15 cellular contexts compared by ENCODE assay signal in the genomic region with DNA sequence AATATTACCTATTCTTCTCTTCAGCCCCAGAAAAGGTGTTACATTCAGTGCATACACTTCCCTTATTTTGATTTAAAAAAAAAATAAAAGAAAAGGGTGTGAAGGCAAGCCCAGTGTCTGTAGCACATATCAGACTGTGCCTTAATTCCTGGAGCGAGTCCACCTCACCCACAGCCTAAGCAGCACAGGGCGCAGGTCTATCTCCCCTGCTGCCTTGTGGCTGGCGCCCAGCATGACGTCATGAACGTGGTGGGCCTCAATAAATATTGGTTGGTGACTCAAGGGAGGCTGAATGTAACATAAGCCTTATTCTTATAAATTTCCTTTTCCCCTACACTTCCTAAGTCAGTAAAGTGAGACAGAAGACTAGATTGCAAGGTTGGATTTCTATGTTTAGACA. TPM values are rescaled to one million over a fixed set of nuclear protein-coding genes. Genes with fewer than 3 reads are reported as not detected.
DNase-seq lines count a peak whose midpoint lies in the region; ATAC-seq, FAIRE-seq and TF ChIP-seq lines count a peak whose summit lies in the region.
"Had no signal": no experiment of that assay in that cellular context is flagged by ENCODE, and none has a peak within 500 bp of the region (broad histone marks: within the 10 kb centered on the region; RNA-seq: fewer than 3 reads in every experiment).

No MANE protein-coding gene starts in this region.

- H4K91ac ChIP-seq in neuronal stem cell (ENCODE audit: low read depth, low read length, poor library complexity) = no peak overlapping the region

- H3K14ac ChIP-seq in neuronal stem cell (ENCODE audit: low read length) = no peak overlapping the region

- H3K4me1 Mint-ChIP-seq in activated CD8-positive, alpha-beta memory T cell treated with anti-CD3 and anti-CD28 coated beads, Interleukin-2, amount 10 ng/mL, durations not matched to agents 7 days and 5 days = peaks cover 77% of the 10 kb centered on the region
- H3K4me1 Mint-ChIP-seq in effector memory CD8-positive, alpha-beta T cell (ENCODE audit: low read depth in 2 of 2) = peaks cover 50 to 52% of the 10 kb centered on the region in 2 donors

- H3K27me3 ChIP-seq in A673 (replicated peaks; ENCODE audit: insufficient read depth, low read depth, low read length, poor library complexity) (no peaks in the 10 kb centered on the region), neuronal stem cell (ENCODE audit: control insufficient read depth in 3 of 3, insufficient read depth in 3 of 3, low read depth in 1 of 3, low read length in 3 of 3) (no peaks in the 10 kb centered on the region), testis (no peaks in the 10 kb centered on the region)

- H3K4ac ChIP-seq in neuronal stem cell (ENCODE audit: low read length) = no peak overlapping the region

- CTCF ChIA-PET in A673 (lab: Charles Lee) (interaction anchor here (0.8 kb wide), 1 partner anchor 174 kb away, joined by 3 read pairs; no protein-coding TSS in a partner anchor), HEK293 (lab: Yijun Ruan, JAX) (no interaction called here)
- CTCF ChIA-PET in activated CD8-positive, alpha-beta memory T cell treated with anti-CD3 and anti-CD28 coated beads, Interleukin-2, amount 10 ng/mL, durations not matched to agents 7 days and 5 days (lab: Charles Lee) = interaction anchor here (1.2 to 5.9 kb wide), 2 partner anchors 25 to 174 kb away, joined by 3 to 44 read pairs; a partner anchor contains a TSS

- no peak overlapping the region for H2BK5ac ChIP-seq in neuronal stem cell (ENCODE audit: low read length)

- peak overlapping the region; percentile 61 for H3K4me3 Mint-ChIP-seq in activated CD8-positive, alpha-beta memory T cell treated with anti-CD3 and anti-CD28 coated beads, Interleukin-2, amount 10 ng/mL, durations not matched to agents 7 days and 5 days
- H3K4me3 Mint-ChIP-seq in effector memory CD8-positive, alpha-beta T cell = peak overlapping the region; percentile 63 to 83

- peak; percentile 44 for DNase-seq in A673 (ENCODE audit: low spot score)
- DNase-seq in activated CD8-positive, alpha-beta memory T cell treated with anti-CD3 and anti-CD28 coated beads, Interleukin-2, amount 10 ng/mL, durations not matched to agents 7 days and 5 days = peak; percentile 81
- DNase-seq in effector memory CD8-positive, alpha-beta T cell = peak; percentile 67 to 71 (median 70)
- no peak for DNase-seq in neuronal stem cell (ENCODE audit: low spot score)
- DNase-seq in D721Med (ENCODE audit: insufficient read length, low spot score) = no peak
- no peak for DNase-seq in testis
- DNase-seq: AML-193; DMS79 treated with DMSO at 0.1 percent for 48 hours; foreskin fibroblast; stimulated activated CD4-positive, alpha-beta T cell treated with anti-CD3 and anti-CD28 coated beads, Interleukin-2, amount 100 ng/mL, for 24 hours had no signal

- no peak overlapping the region for H2AFZ ChIP-seq in neuronal stem cell (ENCODE audit: low read length)

- H3K4me2 ChIP-seq in neuronal stem cell (ENCODE audit: insufficient read depth, low read length, poor library complexity, severe bottlenecking) = no peak overlapping the region

- no peak overlapping the region for H2AK5ac ChIP-seq in neuronal stem cell (ENCODE audit: low read depth, low read length)

- no peaks in the 10 kb centered on the region for H3K9me3 Mint-ChIP-seq in activated CD8-positive, alpha-beta memory T cell treated with anti-CD3 and anti-CD28 coated beads, Interleukin-2, amount 10 ng/mL, durations not matched to agents 7 days and 5 days (ENCODE audit: low read depth)
- H3K9me3 Mint-ChIP-seq in effector memory CD8-positive, alpha-beta T cell = no peaks in the 10 kb centered on the region

- no peak overlapping the region for H3K9ac ChIP-seq in neuronal stem cell (ENCODE audit: low read depth, low read length, poor library complexity)

- no peak for TF ChIP-seq POLR2A in testis (IDR thresholded peaks at IDR 0.05)

- H3K9me3 ChIP-seq in A673 (ENCODE audit: low read depth, low read length, poor library complexity, severe bottlenecking) (no peaks in the 10 kb centered on the region), HEK293 (ENCODE audit: control insufficient read depth, insufficient read depth, low read depth, low read length) (no peaks in the 10 kb centered on the region), neuronal stem cell (replicated peaks in 1 of 2; ENCODE audit: control insufficient read depth in 2 of 2, insufficient read depth in 1 of 2, low read depth in 1 of 2, low read length in 2 of 2) (no peaks in the 10 kb centered on the region), testis (no peaks in the 10 kb centered on the region)
- H3K9me3 ChIP-seq: prostate gland had no signal

- no peaks in the 10 kb centered on the region for H3K36me3 ChIP-seq in A673 (ENCODE audit: insufficient read depth, low read length, poor library complexity, severe bottlenecking)
- peaks cover 5% of the 10 kb centered on the region in 2 experiments; a peak in 2 of 3 replicates for H3K36me3 ChIP-seq in HEK293 (ENCODE audit: control insufficient read depth in 2 of 2, insufficient read depth in 1 of 2, low read length in 2 of 2)
- no peaks in the 10 kb centered on the region for H3K36me3 ChIP-seq in neuronal stem cell (replicated peaks in 1 of 2; ENCODE audit: control insufficient read depth in 2 of 2, insufficient read depth in 2 of 2, low read length in 2 of 2)
- no peaks in the 10 kb centered on the region for H3K36me3 ChIP-seq in testis (ENCODE audit: low read depth, missing control alignments)

- H3K23ac ChIP-seq in neuronal stem cell (ENCODE audit: low read depth, low read length, poor library complexity) = no peak overlapping the region

- H2BK120ac ChIP-seq in neuronal stem cell (ENCODE audit: low read depth, low read length) = no peak overlapping the region

- WGBS in neuronal stem cell (ENCODE audit: extremely low coverage in 2 of 2, insufficient read length in 2 of 2, insufficient replicate concordance in 1 of 2), 2 donors = no CpG with 5 or more reads among the region's 5 CpGs
- WGBS in testis, 2 donors = 87 to 93% methylated on average over 5 of the region's 5 CpGs

- no peaks in the 10 kb centered on the region for H3K79me1 ChIP-seq in neuronal stem cell (ENCODE audit: low read depth, low read length)

- H2BK12ac ChIP-seq in neuronal stem cell (ENCODE audit: low read length) = no peak overlapping the region

- TF ChIP-seq CTCF in A673 (conservative IDR thresholded peaks at IDR 0.05; ENCODE audit: low read depth, low read length) (no peak), HEK293 (tag by site-specific recombination; IDR thresholded peaks at IDR 0.05) (no peak), D721Med (IDR thresholded peaks at IDR 0.05; ENCODE audit: insufficient read depth, missing control alignments) (no peak), testis (IDR thresholded peaks at IDR 0.05) (no peak)

- H4K8ac ChIP-seq in neuronal stem cell (ENCODE audit: low read depth, low read length) = no peak overlapping the region

- no peak overlapping the region for H3K18ac ChIP-seq in neuronal stem cell (ENCODE audit: low read length)

- H3K4me1 ChIP-seq in A673 (ENCODE audit: insufficient read depth, low read length, poor library complexity, severe bottlenecking) (peaks cover 18% of the 10 kb centered on the region), HEK293 (ENCODE audit: control insufficient read depth, insufficient read depth, low read length) (no peaks in the 10 kb centered on the region), neuronal stem cell (ENCODE audit: control insufficient read depth in 2 of 2, insufficient read depth in 1 of 2, low read depth in 1 of 2, low read length in 2 of 2) (peaks cover 0 to 6% of the 10 kb centered on the region in 2 donors), testis (no peaks in the 10 kb centered on the region)
- H3K4me1 ChIP-seq: prostate gland had no signal

- no peaks in the 10 kb centered on the region for H3K27me3 Mint-ChIP-seq in activated CD8-positive, alpha-beta memory T cell treated with anti-CD3 and anti-CD28 coated beads, Interleukin-2, amount 10 ng/mL, durations not matched to agents 7 days and 5 days
- H3K27me3 Mint-ChIP-seq in effector memory CD8-positive, alpha-beta T cell = no peaks in the 10 kb centered on the region

- H2BK15ac ChIP-seq in neuronal stem cell (ENCODE audit: low read length) = no peak overlapping the region

- POLR2A ChIA-PET in A673 (lab: Charles Lee; ENCODE audit: low non-redundant PET) = no interaction called here
- POLR2A ChIA-PET in HEK293 (lab: Yijun Ruan, JAX) = no interaction called here

- peak overlapping the region; percentile 91 for H3K27ac Mint-ChIP-seq in activated CD8-positive, alpha-beta memory T cell treated with anti-CD3 and anti-CD28 coated beads, Interleukin-2, amount 10 ng/mL, durations not matched to agents 7 days and 5 days
- peak overlapping the region; percentile 91 to 97 for H3K27ac Mint-ChIP-seq in effector memory CD8-positive, alpha-beta T cell

- H3K36me3 Mint-ChIP-seq in activated CD8-positive, alpha-beta memory T cell treated with anti-CD3 and anti-CD28 coated beads, Interleukin-2, amount 10 ng/mL, durations not matched to agents 7 days and 5 days = peaks cover 54% of the 10 kb centered on the region
- H3K36me3 Mint-ChIP-seq in effector memory CD8-positive, alpha-beta T cell (ENCODE audit: insufficient read depth) = peaks cover 24% of the 10 kb centered on the region

- ATAC-seq in activated CD8-positive, alpha-beta memory T cell treated with anti-CD3 and anti-CD28 coated beads, Interleukin-2, amount 10 ng/mL, durations not matched to agents 7 days and 5 days = peak; percentile 69
- peak; percentile 96 for ATAC-seq in effector memory CD8-positive, alpha-beta T cell (replicated peaks)
- ATAC-seq in GM21786 (IDR thresholded peaks at IDR 0.05; ENCODE audit: unreplicated experiment) = no peak
- ATAC-seq: SK-N-SH treated with all-trans-retinoic acid at 6 μM for 48 hours had no signal

- intact Hi-C loops in A673 (cut with micrococcal nuclease; ENCODE audit: unreplicated experiment) (no loop called here), testis (cut with DNase I; ENCODE audit: low total_unique reads) (no loop called here)

- FAIRE-seq in D721Med (lab: Jason Lieb, UNC) = no peak
- FAIRE-seq: GM12892 had no signal

- H3K27ac ChIP-seq in A673 (ENCODE audit: low read depth, low read length, poor library complexity, severe bottlenecking) (no peak overlapping the region), HEK293 (ENCODE audit: extremely low read depth, low read depth, low read length) (no peak overlapping the region), neuronal stem cell (replicated peaks; ENCODE audit: low read length) (no peak overlapping the region), testis (no peak overlapping the region)
- H3K27ac ChIP-seq: prostate gland had no signal

- no TSS peak for BruUV-seq in A673 (replicated peaks; lab: Mats Ljungman, UMichigan)

- no peak overlapping the region for H3K4me3 ChIP-seq in A673 (ENCODE audit: low read depth, low read length, poor library complexity, severe bottlenecking)
- no peak overlapping the region for H3K4me3 ChIP-seq in HEK293 (ENCODE audit: low read depth, low read length)
- H3K4me3 ChIP-seq in neuronal stem cell (ENCODE audit: low read length in 2 of 2) = no peak overlapping the region
- H3K4me3 ChIP-seq in testis = no peak overlapping the region
- H3K4me3 ChIP-seq: prostate gland had no signal

RNA-seq across cellular contexts. Expression of a gene that starts 26.4 kb away (rescaled TPM):
- total RNA-seq in A673 (2021) (25.3 and 27.1 TPM in 2 replicates), testis (10 to 100 TPM; 38.3 to 60.0 TPM)
- 10 to 100 TPM; 73.9 to 74.0 TPM for total RNA-seq in activated CD8-positive, alpha-beta memory T cell treated with anti-CD3 and anti-CD28 coated beads, Interleukin-2, amount 10 ng/mL, durations not matched to agents 7 days and 5 days
- polyA plus RNA-seq in neuronal stem cell (2013, experiment 1 of 2) = 5.0 TPM
- polyA plus RNA-seq in neuronal stem cell (2013, experiment 2 of 2) = 5.3 TPM
- 48.2 TPM for polyA plus RNA-seq in testis (ENCODE audit: insufficient read depth, low read depth, low replicate concordance)

Comparison
In these comparisons a context has a peak if more than half of its experiments do, and no peak if none do; other contexts are left out.
1. DNase-seq: peak in A673 (single experiment), activated CD8-positive, alpha-beta memory T cell treated with anti-CD3 and anti-CD28 coated beads, Interleukin-2, amount 10 ng/mL, durations not matched to agents 7 days and 5 days (single experiment) and effector memory CD8-positive, alpha-beta T cell (3 of 3); none in neuronal stem cell (single experiment), D721Med (single experiment) and testis (single experiment).